ENCODE assay signal across 9 cellular contexts in genomic region chr2:184597571-184597980, GRCh38. TPM values are rescaled to one million over a fixed set of nuclear protein-coding genes. Genes with fewer than 3 reads are reported as not detected.
DNase-seq lines count a peak whose midpoint lies in the region; ATAC-seq, FAIRE-seq and TF ChIP-seq lines count a peak whose summit lies in the region.
"Had no signal": no experiment of that assay in that cellular context is flagged by ENCODE, and none has a peak within 500 bp of the region (broad histone marks: within the 10 kb centered on the region; RNA-seq: fewer than 3 reads in every experiment).

No MANE protein-coding gene starts in this region.

- H3K9me3 ChIP-seq in PC-9 (ENCODE audit: insufficient read depth, low read depth) (no peaks in the 10 kb centered on the region), kidney (ENCODE audit: control insufficient read depth in 1 of 2, low read length in 2 of 2) (no peaks in the 10 kb centered on the region)

- H3K9me3 Mint-ChIP-seq in HFFc6 = no peaks in the 10 kb centered on the region

- peak overlapping the region; percentile 60; the same call in 1 of the 2 replicates for H3K4me2 ChIP-seq in PC-9

- H3K4me3 Mint-ChIP-seq in HFFc6 = peak overlapping the region; percentile 84

- no TSS peak for BruUV-seq in PC-9 (replicated peaks; lab: Mats Ljungman, UMichigan)

- no peaks in the 10 kb centered on the region for H3F3A ChIP-seq in PC-9 (ENCODE audit: insufficient read depth, low read depth)

- H3K4me3 ChIP-seq in PC-9 = peak overlapping the region; percentile 51; the same call in 1 of the 2 replicates
- H3K4me3 ChIP-seq in choroid plexus epithelial cell (ENCODE audit: low read depth, low read length) = peak overlapping the region; percentile 66
- H3K4me3 ChIP-seq in kidney (ENCODE audit: low read length in 2 of 2) = peak overlapping the region; percentile 42 to 52

- H3K36me3 ChIP-seq in PC-9 (ENCODE audit: low read depth) = no peaks in the 10 kb centered on the region
- no peaks in the 10 kb centered on the region for H3K36me3 ChIP-seq in kidney (ENCODE audit: control insufficient read depth in 1 of 2, insufficient read depth in 2 of 2, low read length in 2 of 2)

- ATAC-seq in HG03039 (IDR thresholded peaks at IDR 0.05; ENCODE audit: unreplicated experiment) = no peak

- H3K4me1 ChIP-seq in PC-9 (replicated peaks; ENCODE audit: insufficient read depth) (no peaks in the 10 kb centered on the region), kidney (ENCODE audit: control insufficient read depth in 1 of 2, insufficient read depth in 1 of 2, low read depth in 1 of 2, low read length in 2 of 2) (peaks cover 0 to 7% of the 10 kb centered on the region in 2 donors)

- intact Hi-C loops in PC-9 (cut with micrococcal nuclease; ENCODE audit: unreplicated experiment) (no loop called here), kidney (cut with DNase I) (no loop called here)

- no peaks in the 10 kb centered on the region for H3K36me3 Mint-ChIP-seq in HFFc6 (ENCODE audit: low read depth)

- H3K9ac ChIP-seq in kidney (ENCODE audit: low read length in 2 of 2) = no peak overlapping the region

- H2AFZ ChIP-seq in PC-9 = no peak overlapping the region

- peaks cover 21% of the 10 kb centered on the region for H3K4me1 Mint-ChIP-seq in HFFc6 (ENCODE audit: low read depth)

- POLR2A ChIA-PET in PC-9 (lab: Charles Lee; ENCODE audit: unreplicated experiment) = no interaction called here

- FAIRE-seq in kidney (lab: Jason Lieb, UNC) (no peak), RCC 7860 (lab: Jason Lieb, UNC) (no peak)

- DNase-seq in GM03348 (ENCODE audit: low spot score) (peak; percentile 45), HFFc6 (peak; percentile 4), PC-9 (no peak), choroid plexus epithelial cell (ENCODE audit: low read depth) (peak; percentile 54), kidney (peak; percentile 36), RCC 7860 (ENCODE audit: low spot score) (no peak)
- peak; percentile 22 for DNase-seq in stimulated activated CD8-positive, alpha-beta memory T cell treated with anti-CD3 and anti-CD28 coated beads, Interleukin-4, amount 100 ng/mL, for 48 hours

- no peaks in the 10 kb centered on the region for H3K9me2 ChIP-seq in PC-9 (ENCODE audit: insufficient read depth)

- no peaks in the 10 kb centered on the region for H3K27me3 ChIP-seq in PC-9 (ENCODE audit: insufficient read depth, low read depth)

- H3K27ac ChIP-seq in PC-9 (no peak overlapping the region), kidney (ENCODE audit: low read depth in 2 of 2, low read length in 2 of 2) (peak overlapping the region in 1 of 2 donors; percentile 14)

- H3K27me3 Mint-ChIP-seq in HFFc6 (ENCODE audit: insufficient read depth) = peaks cover 7% of the 10 kb centered on the region; the same call in 1 of the 2 replicates

- H3K79me2 ChIP-seq in PC-9 (ENCODE audit: low read depth) = no peaks in the 10 kb centered on the region

- no peaks in the 10 kb centered on the region for H4K20me1 ChIP-seq in PC-9 (ENCODE audit: insufficient read depth)

- TF ChIP-seq CTCF in HFFc6 (IDR thresholded peaks at IDR 0.05) (no peak), PC-9 (conservative IDR thresholded peaks at IDR 0.05) (no peak), choroid plexus epithelial cell (conservative IDR thresholded peaks at IDR 0.05; ENCODE audit: low read depth, low read length) (no peak), kidney (IDR thresholded peaks at IDR 0.05; ENCODE audit: borderline replicate concordance, extremely low read depth, insufficient read depth) (no peak)

- 0 out of 2 replicates have a peak overlapping the region, but pooled peaks have one; percentile 7 for H3K27ac Mint-ChIP-seq in HFFc6

- CTCF ChIA-PET in PC-9 (lab: Charles Lee) = no interaction called here

RNA-seq across cellular contexts. Expression of gene ZNF804A, which starts 0.8 kb away (rescaled TPM):
- under 1 TPM in 5 of 6 experiments, not detected in 1; 0.03 to 0.13 (median 0.05) TPM for total RNA-seq in HFFc6 (2021; fragmentation: NEBNext Ultra II Directional; extraction: Animal tissue kit (Norgen Biotek cat#: 25700))
- not detected in 2 replicates for total RNA-seq in PC-9 (2021)
- total RNA-seq in kidney = 0.19 TPM
- polyA plus RNA-seq in kidney (ENCODE audit: insufficient read depth, low read depth, low replicate concordance) = 1.2 TPM
- total RNA-seq: SK-MEL-5 had no signal

Comparison
In these comparisons a context has a peak if more than half of its experiments do, and no peak if none do; other contexts are left out.
1. DNase-seq: peak in GM03348 (single experiment), HFFc6 (single experiment), choroid plexus epithelial cell (single experiment), kidney (single experiment) and stimulated activated CD8-positive, alpha-beta memory T cell treated with anti-CD3 and anti-CD28 coated beads, Interleukin-4, amount 100 ng/mL, for 48 hours (single experiment); none in PC-9 (0 of 2) and RCC 7860 (single experiment).
2. Peak in every context shown above with its lines, with median percentiles within 50 percentile points of each other: H3K4me3 ChIP-seq.